8 cellular contexts compared by ENCODE assay signal in genomic region chr13:40665754-40666057, GRCh38. TPM values are rescaled to one million over a fixed set of nuclear protein-coding genes. Genes with fewer than 3 reads are reported as not detected.
DNase-seq lines count a peak whose midpoint lies in the region; ATAC-seq lines count a peak whose summit lies in the region.

No MANE protein-coding gene starts in this region.

- peak overlapping the region; percentile 92 for H3K27ac Mint-ChIP-seq in activated CD4-positive, alpha-beta T cell treated with anti-CD3 and anti-CD28 coated beads for 36 hours
- peak overlapping the region; percentile 95 for H3K27ac Mint-ChIP-seq in activated naive CD4-positive, alpha-beta T cell treated with anti-CD3 and anti-CD28 coated beads, Interleukin-2, amount 10 ng/mL, durations not matched to agents 7 days and 5 days

- intact Hi-C loops in activated CD4-positive, alpha-beta T cell treated with anti-CD3 and anti-CD28 coated beads for 36 hours (cut with DNase I, micrococcal nuclease), result loop anchor here (1.0 to 10.0 kb wide), 11 partner anchors 53 to 563 kb away; partner anchors contain the start of genes MRPS31 (in 1 of the 2) and WBP4 (in 1 of the 2)

- CTCF ChIA-PET in activated CD4-positive, alpha-beta T cell treated with anti-CD3 and anti-CD28 coated beads for 36 hours (lab: Charles Lee), result interaction anchor here (0.7 to 0.8 kb wide), 3 partner anchors 8 to 315 kb away, joined by 3 to 4 read pairs (median 3); no protein-coding TSS in a partner anchor
- CTCF ChIA-PET in activated naive CD4-positive, alpha-beta T cell treated with anti-CD3 and anti-CD28 coated beads, Interleukin-2, amount 10 ng/mL, durations not matched to agents 7 days and 5 days (lab: Charles Lee), result interaction anchor here (0.8 to 1.0 kb wide), 2 partner anchors 23 to 492 kb away, joined by 3 read pairs; no protein-coding TSS in a partner anchor

- H3K9ac ChIP-seq in iPS-18a (ENCODE audit: low read length), result peak overlapping the region; percentile 65

- H3K4me1 Mint-ChIP-seq in activated CD4-positive, alpha-beta T cell treated with anti-CD3 and anti-CD28 coated beads for 36 hours, result peaks cover 44% of the 10 kb centered on the region
- H3K4me1 Mint-ChIP-seq in activated naive CD4-positive, alpha-beta T cell treated with anti-CD3 and anti-CD28 coated beads, Interleukin-2, amount 10 ng/mL, durations not matched to agents 7 days and 5 days, result peaks cover 44% of the 10 kb centered on the region

- peaks cover 34% of the 10 kb centered on the region for H3K4me1 ChIP-seq in iPS-18a (ENCODE audit: control insufficient read depth, low read depth, low read length)

- no peak for ATAC-seq in activated CD4-positive, alpha-beta T cell treated with anti-CD3 and anti-CD28 coated beads for 36 hours
- no peak for ATAC-seq in GM21367 (IDR thresholded peaks at IDR 0.05; ENCODE audit: unreplicated experiment)

- POLR2A ChIA-PET in activated CD4-positive, alpha-beta T cell treated with anti-CD3 and anti-CD28 coated beads for 36 hours (lab: Charles Lee), result interaction anchor here (0.8 to 1.8 kb wide), 4 partner anchors 12 to 148 kb away, joined by 3 to 4 read pairs (median 4); no protein-coding TSS in a partner anchor

- no peaks in the 10 kb centered on the region for H3K27me3 ChIP-seq in MG63
- H3K27me3 ChIP-seq in iPS-18a (ENCODE audit: control insufficient read depth, insufficient read depth, low read length), result peaks cover 14% of the 10 kb centered on the region

- DNase-seq in activated CD4-positive, alpha-beta T cell treated with anti-CD3 and anti-CD28 coated beads for 36 hours, result peak; percentile 66
- DNase-seq in activated CD4-positive, alpha-beta T cell treated with anti-CD3 and anti-CD28 coated beads for 1 hour, result no peak
- DNase-seq in MG63, result peak; percentile 39
- DNase-seq in activated naive CD4-positive, alpha-beta T cell treated with anti-CD3 and anti-CD28 coated beads, Interleukin-2, amount 10 ng/mL, durations not matched to agents 7 days and 5 days, result peak; percentile 58
- DNase-seq in stimulated activated CD8-positive, alpha-beta memory T cell treated with anti-CD3 and anti-CD28 coated beads, Interleukin-7, amount 100 ng/mL, for 1 hour (ENCODE audit: low read depth in 2 of 2), result peak; percentile 14 to 15
- no peak for DNase-seq in NCI-H1048 (lab: John Stamatoyannopoulos, UW)

- H3K9me3 ChIP-seq in MG63, result no peaks in the 10 kb centered on the region
- no peaks in the 10 kb centered on the region for H3K9me3 ChIP-seq in iPS-18a (ENCODE audit: control insufficient read depth, low read depth, low read length)

- H3K4me3 Mint-ChIP-seq in activated CD4-positive, alpha-beta T cell treated with anti-CD3 and anti-CD28 coated beads for 36 hours, result peak overlapping the region; percentile 91
- peak overlapping the region; percentile 91 for H3K4me3 Mint-ChIP-seq in activated naive CD4-positive, alpha-beta T cell treated with anti-CD3 and anti-CD28 coated beads, Interleukin-2, amount 10 ng/mL, durations not matched to agents 7 days and 5 days

- no peaks in the 10 kb centered on the region for H3K9me3 Mint-ChIP-seq in activated CD4-positive, alpha-beta T cell treated with anti-CD3 and anti-CD28 coated beads for 36 hours (ENCODE audit: low read depth)
- H3K9me3 Mint-ChIP-seq in activated naive CD4-positive, alpha-beta T cell treated with anti-CD3 and anti-CD28 coated beads, Interleukin-2, amount 10 ng/mL, durations not matched to agents 7 days and 5 days, result no peaks in the 10 kb centered on the region

- H3K36me3 ChIP-seq in MG63 (no peaks in the 10 kb centered on the region), iPS-18a (ENCODE audit: control insufficient read depth, low read depth, low read length) (no peaks in the 10 kb centered on the region)

- H3K36me3 Mint-ChIP-seq in activated CD4-positive, alpha-beta T cell treated with anti-CD3 and anti-CD28 coated beads for 36 hours (ENCODE audit: low read depth), result peaks cover 24% of the 10 kb centered on the region
- peaks cover 20% of the 10 kb centered on the region for H3K36me3 Mint-ChIP-seq in activated naive CD4-positive, alpha-beta T cell treated with anti-CD3 and anti-CD28 coated beads, Interleukin-2, amount 10 ng/mL, durations not matched to agents 7 days and 5 days

- H3K4me3 ChIP-seq in MG63 (peak overlapping the region; percentile 68), iPS-18a (ENCODE audit: low read length) (peak overlapping the region; percentile 81)

- H3K27me3 Mint-ChIP-seq in activated CD4-positive, alpha-beta T cell treated with anti-CD3 and anti-CD28 coated beads for 36 hours, result no peaks in the 10 kb centered on the region
- no peaks in the 10 kb centered on the region for H3K27me3 Mint-ChIP-seq in activated naive CD4-positive, alpha-beta T cell treated with anti-CD3 and anti-CD28 coated beads, Interleukin-2, amount 10 ng/mL, durations not matched to agents 7 days and 5 days

- H3K27ac ChIP-seq in iPS-18a (ENCODE audit: low read length), result no peak overlapping the region

RNA-seq across cellular contexts. Expression of gene FOXO1, which starts 0.7 kb away (rescaled TPM):
- total RNA-seq in activated CD4-positive, alpha-beta T cell treated with anti-CD3 and anti-CD28 coated beads for 36 hours, result 10 to 100 TPM; 37.5 to 42.5 TPM
- total RNA-seq in MG63 (2014; rRNA removed; shearing (Covaris generic); ENCODE audit: low replicate concordance), result 1.7 and 2.4 TPM in 2 replicates

Comparison
In these comparisons a context has a peak if more than half of its experiments do, and no peak if none do; other contexts are left out.
1. DNase-seq: peak in activated CD4-positive, alpha-beta T cell treated with anti-CD3 and anti-CD28 coated beads for 36 hours (single experiment), MG63 (single experiment), activated naive CD4-positive, alpha-beta T cell treated with anti-CD3 and anti-CD28 coated beads, Interleukin-2, amount 10 ng/mL, durations not matched to agents 7 days and 5 days (single experiment) and stimulated activated CD8-positive, alpha-beta memory T cell treated with anti-CD3 and anti-CD28 coated beads, Interleukin-7, amount 100 ng/mL, for 1 hour (2 of 2); none in activated CD4-positive, alpha-beta T cell treated with anti-CD3 and anti-CD28 coated beads for 1 hour (single experiment) and NCI-H1048 (single experiment).
2. RNA of gene FOXO1, which starts 0.7 kb away (total RNA-seq): 37.5 to 42.5 TPM in activated CD4-positive, alpha-beta T cell treated with anti-CD3 and anti-CD28 coated beads for 36 hours; 1.7 to 2.4 TPM in MG63; every median in the first group is over 10 times any median in the second.